ENCODE assay signal across 10 cellular contexts in the genomic region with DNA sequence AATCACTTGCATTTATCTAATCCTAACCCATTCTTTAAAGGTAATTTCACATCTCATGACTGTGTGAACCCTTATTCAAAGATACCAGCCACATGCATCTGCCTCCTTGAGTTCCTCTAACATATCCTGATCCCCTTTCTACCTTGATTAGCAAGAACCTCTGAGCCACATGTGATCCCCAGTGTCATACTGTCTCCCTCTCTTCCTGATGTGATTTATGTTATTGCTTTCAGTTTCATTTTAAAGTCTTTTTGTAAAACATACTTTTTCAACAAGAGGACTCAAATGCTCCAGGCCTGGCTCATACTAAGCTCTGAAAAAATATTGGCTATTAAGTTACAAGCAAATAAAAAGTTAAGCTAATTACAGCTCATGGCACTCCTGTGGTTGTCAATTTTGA.
DNase-seq lines count a peak whose midpoint lies in the region; ATAC-seq and TF ChIP-seq lines count a peak whose summit lies in the region.
"Had no signal": no experiment of that assay in that cellular context is flagged by ENCODE, and none has a peak within 500 bp of the region (broad histone marks: within the 10 kb centered on the region; RNA-seq: fewer than 3 reads in every experiment).

No MANE protein-coding gene starts in this region.

- H3K27me3 Mint-ChIP-seq in CD8-positive, alpha-beta T cell (ENCODE audit: low read depth) = no peaks in the 10 kb centered on the region

- H3K27ac ChIP-seq in CD8-positive, alpha-beta T cell (ENCODE audit: low read depth, low read length) = no peak overlapping the region
- peak overlapping the region; percentile 51 for H3K27ac ChIP-seq in mesenchymal stem cell (ENCODE audit: low read length, poor library complexity, severe bottlenecking)
- H3K27ac ChIP-seq: WERI-Rb-1 had no signal

- H3K9me3 Mint-ChIP-seq in CD8-positive, alpha-beta T cell = no peaks in the 10 kb centered on the region

- no peak for TF ChIP-seq CTCF in CD8-positive, alpha-beta T cell (IDR thresholded peaks at IDR 0.05)

- no peaks in the 10 kb centered on the region for H3K4me1 ChIP-seq in CD8-positive, alpha-beta T cell (ENCODE audit: insufficient read depth, low read length)
- H3K4me1 ChIP-seq in adipocyte (ENCODE audit: control insufficient read depth, insufficient read depth, low read length) (peaks cover 28% of the 10 kb centered on the region), mesenchymal stem cell (ENCODE audit: control insufficient read depth, insufficient read depth, low read depth, low read length) (peaks cover 2% of the 10 kb centered on the region)

- H3K14ac ChIP-seq in mesenchymal stem cell (ENCODE audit: low read length in 2 of 2) = no peak overlapping the region

- H3K4me1 Mint-ChIP-seq in CD8-positive, alpha-beta T cell (ENCODE audit: low read depth) = peaks cover 15% of the 10 kb centered on the region

- H4K8ac ChIP-seq in mesenchymal stem cell (ENCODE audit: low read length) = no peak overlapping the region

- H3K79me1 ChIP-seq in mesenchymal stem cell (replicated peaks; ENCODE audit: low read length, poor library complexity, severe bottlenecking) = no peaks in the 10 kb centered on the region

- H3K27me3 ChIP-seq in CD8-positive, alpha-beta T cell (ENCODE audit: insufficient read depth, low read length) = no peaks in the 10 kb centered on the region
- H3K27me3 ChIP-seq in adipocyte (replicated peaks; ENCODE audit: control insufficient read depth, insufficient read depth, low read length) (no peaks in the 10 kb centered on the region), mesenchymal stem cell (ENCODE audit: control insufficient read depth in 1 of 2, insufficient read depth in 1 of 2, low read length in 2 of 2) (no peaks in the 10 kb centered on the region)

- no peak overlapping the region for H3K4ac ChIP-seq in mesenchymal stem cell (ENCODE audit: low read depth in 1 of 2, low read length in 2 of 2)

- no peak for DNase-seq in CD8-positive, alpha-beta T cell
- DNase-seq in adipocyte (ENCODE audit: low read depth) (peak; percentile 27), mesenchymal stem cell (peak; percentile 48), kidney glomerular epithelial cell (lab: John Stamatoyannopoulos, UW) (no peak)
- DNase-seq in stimulated activated CD8-positive, alpha-beta memory T cell treated with anti-CD3 and anti-CD28 coated beads, Interleukin-4, amount 100 ng/mL, for 48 hours = no peak
- no peak for DNase-seq in activated effector memory CD4-positive, alpha-beta T cell treated with anti-CD3 and anti-CD28 coated beads, Interleukin-2, amount 50 U/mL, for 16 hours
- DNase-seq: SHP77, WERI-Rb-1 had no signal

- no peak overlapping the region for H2BK5ac ChIP-seq in mesenchymal stem cell (ENCODE audit: low read depth, low read length, poor library complexity, severe bottlenecking)

- no peaks in the 10 kb centered on the region for H3K36me3 Mint-ChIP-seq in CD8-positive, alpha-beta T cell

- no peak overlapping the region for H2AK5ac ChIP-seq in mesenchymal stem cell (ENCODE audit: low read length, severe bottlenecking)

- H3K27ac Mint-ChIP-seq in CD8-positive, alpha-beta T cell = no peak overlapping the region
- H3K27ac Mint-ChIP-seq: IgD-negative memory B cell had no signal

- no peak for ATAC-seq in CD8-positive, alpha-beta T cell
- ATAC-seq in GM18861 (IDR thresholded peaks at IDR 0.05; ENCODE audit: unreplicated experiment) = peak; percentile 38

- H3K9ac ChIP-seq in adipocyte (ENCODE audit: low read length) = no peak overlapping the region
- H3K9ac ChIP-seq in mesenchymal stem cell (ENCODE audit: low read length) = peak overlapping the region; percentile 68

- no peak overlapping the region for H2BK15ac ChIP-seq in mesenchymal stem cell (ENCODE audit: low read depth, poor library complexity, severe bottlenecking)

- H3K36me3 ChIP-seq in CD8-positive, alpha-beta T cell (ENCODE audit: insufficient read depth, low read length) = no peaks in the 10 kb centered on the region
- H3K36me3 ChIP-seq in adipocyte (ENCODE audit: control insufficient read depth, insufficient read depth, low read length, severe bottlenecking) (no peaks in the 10 kb centered on the region), mesenchymal stem cell (ENCODE audit: control insufficient read depth in 1 of 2, insufficient read depth in 2 of 2, low read depth in 1 of 2, low read length in 2 of 2) (no peaks in the 10 kb centered on the region)
- H3K36me3 ChIP-seq: WERI-Rb-1 had no signal

- H3K4me3 Mint-ChIP-seq in CD8-positive, alpha-beta T cell = peak overlapping the region; percentile 20
- H3K4me3 Mint-ChIP-seq: IgD-negative memory B cell had no signal

- POLR2A ChIA-PET in CD8-positive, alpha-beta T cell (lab: Charles Lee) = no interaction called here

- no peak overlapping the region for H3K4me2 ChIP-seq in mesenchymal stem cell (ENCODE audit: low read length, poor library complexity, severe bottlenecking)

- no peak overlapping the region for H2AFZ ChIP-seq in mesenchymal stem cell (ENCODE audit: low read depth, low read length)

- no peaks in the 10 kb centered on the region for H3K9me3 ChIP-seq in CD8-positive, alpha-beta T cell (ENCODE audit: low read length)
- H3K9me3 ChIP-seq in adipocyte (ENCODE audit: control insufficient read depth, low read length) (no peaks in the 10 kb centered on the region), mesenchymal stem cell (ENCODE audit: control insufficient read depth, low read length) (no peaks in the 10 kb centered on the region)

- no peak overlapping the region for H3K4me3 ChIP-seq in CD8-positive, alpha-beta T cell (ENCODE audit: low read depth, low read length)
- H3K4me3 ChIP-seq in adipocyte (ENCODE audit: low read length) (no peak overlapping the region), mesenchymal stem cell (ENCODE audit: insufficient read depth in 1 of 2, low read depth in 1 of 2, low read length in 2 of 2) (peak overlapping the region in 1 of 2 experiments; percentile 4)

- H3K23ac ChIP-seq in mesenchymal stem cell (ENCODE audit: low read length in 2 of 2) = no peak overlapping the region

- intact Hi-C loops in CD8-positive, alpha-beta T cell (cut with DNase I, micrococcal nuclease) = no loop called here

- H2BK12ac ChIP-seq in mesenchymal stem cell (ENCODE audit: low read length in 2 of 2) = no peak overlapping the region

- H2BK120ac ChIP-seq in mesenchymal stem cell (ENCODE audit: low read depth, low read length) = no peak overlapping the region

- no peak overlapping the region for H4K91ac ChIP-seq in mesenchymal stem cell (ENCODE audit: low read length)

- CTCF ChIA-PET in CD8-positive, alpha-beta T cell (lab: Charles Lee) = interaction anchor here (2.1 kb wide), 1 partner anchor 10 kb away, joined by 7 read pairs; no protein-coding TSS in a partner anchor

- no peak overlapping the region for H3K18ac ChIP-seq in mesenchymal stem cell (ENCODE audit: low read depth in 1 of 2, low read length in 2 of 2)

Comparison
In these comparisons a context has a peak if more than half of its experiments do, and no peak if none do; other contexts are left out.
1. DNase-seq: peak in adipocyte (single experiment) and mesenchymal stem cell (single experiment); none in CD8-positive, alpha-beta T cell (0 of 7), stimulated activated CD8-positive, alpha-beta memory T cell treated with anti-CD3 and anti-CD28 coated beads, Interleukin-4, amount 100 ng/mL, for 48 hours (single experiment), kidney glomerular epithelial cell (single experiment) and activated effector memory CD4-positive, alpha-beta T cell treated with anti-CD3 and anti-CD28 coated beads, Interleukin-2, amount 50 U/mL, for 16 hours (single experiment).